In genomic region chr12:95681210-95681765, GRCh38 we compare ENCODE assay signal across 27 cellular contexts.
"Had no signal": no experiment of that assay in that cellular context is flagged by ENCODE, and none has a peak within 500 bp of the region (broad histone marks: within the 10 kb centered on the region; RNA-seq: fewer than 3 reads in every experiment).

No MANE protein-coding gene starts in this region.

- H3K36me3 ChIP-seq: sigmoid colon, thyroid gland had no signal

- H3K4me3 ChIP-seq: esophagus muscularis mucosa, heart right ventricle, lung, psoas muscle, sigmoid colon, thyroid gland, upper lobe of right lung had no signal

- H3K27me3 ChIP-seq: esophagus muscularis mucosa, heart right ventricle, sigmoid colon, thyroid gland, upper lobe of right lung had no signal

- H3K9ac ChIP-seq: parathyroid adenoma had no signal

- DNase-seq: activated CD4-positive, alpha-beta memory T cell treated with anti-CD3 and anti-CD28 coated beads for 36 hours; activated CD4-positive, alpha-beta T cell treated with anti-CD3 and anti-CD28 coated beads, Interleukin-2, amount 10 ng/mL, durations not matched to agents 24 days and 14 days; activated CD4-positive, CD25-positive, alpha-beta regulatory T cell treated with anti-CD3 and anti-CD28 coated beads, Interleukin-2, amount 50 U/mL, for 72 hours; activated CD8-positive, alpha-beta memory T cell treated with anti-CD3 and anti-CD28 coated beads, Interleukin-2, amount 50 U/mL, for 4 hours; activated gamma-delta T cell; activated naive CD4-positive, alpha-beta T cell treated with anti-CD3 and anti-CD28 coated beads, Interleukin-2, amount 10 ng/mL, durations not matched to agents 7 days and 5 days; activated naive CD8-positive, alpha-beta T cell treated with anti-CD3 and anti-CD28 coated beads, Interleukin-2, amount 10 ng/mL, durations not matched to agents 7 days and 5 days; activated T-cell treated with anti-CD3 and anti-CD28 coated beads, Interleukin-2, amount 50 U/mL, for 1 hour; central memory CD4-positive, alpha-beta T cell; dermis blood vessel endothelial cell; effector CD4-positive, alpha-beta T cell; foreskin melanocyte; heart right ventricle; mesendoderm; naive B cell; psoas muscle; sigmoid colon; small intestine; stimulated activated CD4-positive, alpha-beta T cell treated with anti-CD3 and anti-CD28 coated beads, Interleukin-4, amount 100 ng/mL, for 24 hours; T1000; thyroid gland; upper lobe of right lung had no signal

- H3K4me1 ChIP-seq: parathyroid adenoma, psoas muscle, sigmoid colon, thyroid gland, upper lobe of right lung had no signal

- H3K9me3 ChIP-seq: esophagus muscularis mucosa, sigmoid colon, thyroid gland, upper lobe of right lung had no signal

- ATAC-seq: heart right ventricle; left lobe of liver; psoas muscle; stimulated activated effector memory CD8-positive, alpha-beta T cell treated with anti-CD3 and anti-CD28 coated beads, Interleukin-12 subunit alpha, Interleukin-12 subunit beta, amount 100 ng/mL, for 72 hours; upper lobe of right lung had no signal

- H3K27ac ChIP-seq: heart right ventricle, parathyroid adenoma, psoas muscle, thyroid gland, upper lobe of right lung had no signal
